Comparison of ENCODE assay signal across 8 cellular contexts in genomic region chr5:78985407-78986223, GRCh38. TPM values are rescaled to one million over a fixed set of nuclear protein-coding genes. Genes with fewer than 3 reads are reported as not detected.
A peak's percentile ranks its signal among the peaks of the same experiment; 100 is the strongest.
DNase-seq lines count a peak whose midpoint lies in the region; ATAC-seq and TF ChIP-seq lines count a peak whose summit lies in the region.

No MANE protein-coding gene starts in this region.

- peak overlapping the region; percentile 45 for H2BK12ac ChIP-seq in trophoblast cell (ENCODE audit: low read length)

- H2AK5ac ChIP-seq in trophoblast cell (ENCODE audit: low read length), result no peak overlapping the region

- H3K14ac ChIP-seq in trophoblast cell (ENCODE audit: low read length), result peak overlapping the region; percentile 74

- WGBS in trophoblast cell (ENCODE audit: extremely low coverage, insufficient coverage, insufficient read length), result no CpG with 5 or more reads among the region's 27 CpGs
- WGBS in aorta, 2 donors, result 3 to 6% methylated on average over 27 of the region's 27 CpGs

- H3K4me3 Mint-ChIP-seq in CD14-positive monocyte, result peak overlapping the region; percentile 80 to 92

- peak overlapping the region; percentile 87 for H3K4me3 ChIP-seq in trophoblast cell (ENCODE audit: low read depth, low read length)
- peak overlapping the region; percentile 87 to 89 for H3K4me3 ChIP-seq in aorta (ENCODE audit: low read length in 2 of 2)

- peak overlapping the region; percentile 78 for H4K8ac ChIP-seq in trophoblast cell (ENCODE audit: low read depth, low read length)

- H3K4ac ChIP-seq in trophoblast cell (ENCODE audit: low read depth, low read length), result no peak overlapping the region

- H3K4me1 Mint-ChIP-seq in CD14-positive monocyte, result peaks cover 35% of the 10 kb centered on the region

- peak overlapping the region; percentile 78 to 90 (median 86) for H3K27ac Mint-ChIP-seq in CD14-positive monocyte

- peak overlapping the region; percentile 83 for H3K4me2 ChIP-seq in trophoblast cell (ENCODE audit: low read length)

- no peaks in the 10 kb centered on the region for H3K27me3 ChIP-seq in trophoblast cell (ENCODE audit: insufficient read depth, low read length)
- H3K27me3 ChIP-seq in aorta (ENCODE audit: control insufficient read depth in 1 of 2, insufficient read depth in 2 of 2, low read length in 1 of 2), result no peaks in the 10 kb centered on the region

- H3K27me3 Mint-ChIP-seq in CD14-positive monocyte (ENCODE audit: low read depth in 3 of 3), result peaks cover 0 to 3% (median 2%) of the 10 kb centered on the region in 3 donors

- peak; percentile 59 for ATAC-seq in GM19351 (IDR thresholded peaks at IDR 0.05; ENCODE audit: unreplicated experiment)
- ATAC-seq in HG03457 (IDR thresholded peaks at IDR 0.05; ENCODE audit: unreplicated experiment), result peak; percentile 39
- ATAC-seq in aorta (ENCODE audit: low FRiP score), result peak; percentile 75

- peak overlapping the region; percentile 88 for H4K91ac ChIP-seq in trophoblast cell (ENCODE audit: low read depth, low read length)

- peaks cover 4% of the 10 kb centered on the region for H3K79me2 ChIP-seq in trophoblast cell (ENCODE audit: control insufficient read depth, insufficient read depth, low read length, poor library complexity)

- peak overlapping the region; percentile 90 for H4K12ac ChIP-seq in trophoblast cell (ENCODE audit: low read depth, low read length)

- H3K9ac ChIP-seq in trophoblast cell (ENCODE audit: low read length), result no peak overlapping the region

- peak; percentile 52 for DNase-seq in CD14-positive monocyte (ENCODE audit: low spot score)
- peak; percentile 17 for DNase-seq in RPMI8226
- DNase-seq in activated naive CD4-positive, alpha-beta T cell treated with Interleukin-2 at 50 U/mL for 16 hours, result peak; percentile 69
- DNase-seq in head of caudate nucleus, result peak in 41 of 42 donors; percentile 15 to 88 (median 73)
- DNase-seq in trophoblast cell, result peak; percentile 55 to 72
- peak; percentile 50 to 74 for DNase-seq in aorta

- peaks cover 9% of the 10 kb centered on the region for H3K79me1 ChIP-seq in trophoblast cell (ENCODE audit: low read length)

- peak overlapping the region; percentile 80 for H2AFZ ChIP-seq in trophoblast cell (ENCODE audit: insufficient read depth, low read length, poor library complexity)

- H3K36me3 ChIP-seq in trophoblast cell (ENCODE audit: control insufficient read depth in 1 of 2, insufficient read depth in 2 of 2, low read length in 2 of 2), result no peaks in the 10 kb centered on the region
- no peaks in the 10 kb centered on the region for H3K36me3 ChIP-seq in aorta (ENCODE audit: control insufficient read depth in 1 of 2, insufficient read depth in 2 of 2, low read length in 1 of 2)

- H2BK120ac ChIP-seq in trophoblast cell (ENCODE audit: insufficient read depth, low read length, poor library complexity), result peak overlapping the region; percentile 40

- H3K9me3 Mint-ChIP-seq in CD14-positive monocyte, result peaks cover 0 to 2% (median 0%) of the 10 kb centered on the region in 7 donors

- H3K4me1 ChIP-seq in trophoblast cell (ENCODE audit: control insufficient read depth in 1 of 2, insufficient read depth in 2 of 2, low read length in 2 of 2), result peaks cover 2 to 6% of the 10 kb centered on the region in 2 experiments
- peaks cover 0 to 3% of the 10 kb centered on the region in 2 donors for H3K4me1 ChIP-seq in aorta (ENCODE audit: control insufficient read depth in 1 of 2, insufficient read depth in 2 of 2, low read length in 2 of 2)

- H3K27ac ChIP-seq in trophoblast cell (ENCODE audit: low read depth, low read length), result peak overlapping the region; percentile 92
- H3K27ac ChIP-seq in aorta (ENCODE audit: low read depth in 1 of 2, low read length in 2 of 2), result peak overlapping the region; percentile 58 to 99

- intact Hi-C loops in CD14-positive monocyte (cut with micrococcal nuclease), result no loop called here
- intact Hi-C loops in head of caudate nucleus (cut with DNase I), result loop anchor here (10.0 kb wide), 1 partner anchor 341 kb away; the partner anchor contains the start of gene LHFPL2
- intact Hi-C loops in aorta (cut with DNase I), result loop anchor here in 1 of 2 donors (5.0 to 10.0 kb wide), 2 partner anchors 341 to 518 kb away; partner anchors contain the start of gene LHFPL2

- peak overlapping the region; percentile 58 for H2BK5ac ChIP-seq in trophoblast cell (ENCODE audit: low read depth, low read length, poor library complexity)

- no peak for TF ChIP-seq CTCF in CD14-positive monocyte (IDR thresholded peaks at IDR 0.05)

- H3K36me3 Mint-ChIP-seq in CD14-positive monocyte, result no peaks in the 10 kb centered on the region

- no peak overlapping the region for H3K23ac ChIP-seq in trophoblast cell (ENCODE audit: low read length)

- peak overlapping the region; percentile 63 for H3K18ac ChIP-seq in trophoblast cell (ENCODE audit: low read length)

- no peaks in the 10 kb centered on the region for H3K9me3 ChIP-seq in trophoblast cell (ENCODE audit: insufficient read depth, low read depth, low read length)
- no peaks in the 10 kb centered on the region for H3K9me3 ChIP-seq in aorta (ENCODE audit: control insufficient read depth, low read length)

RNA-seq across cellular contexts. Expression of gene ARSB, which starts 0.5 kb away (rescaled TPM):
- polyA plus RNA-seq in CD14-positive monocyte, result 10 to 100 TPM; 18.1 to 28.7 TPM
- 11.9 and 12.0 TPM in 2 replicates for polyA plus RNA-seq in trophoblast cell (2013)
- 10 to 100 TPM; 16.2 to 17.2 TPM for total RNA-seq in aorta
- 1 to 10 TPM; 3.5 to 7.9 TPM for polyA plus RNA-seq in aorta

Comparison
In these comparisons a context has a peak if more than half of its experiments do, and no peak if none do; other contexts are left out.
1. Peak in every context shown above with its lines: DNase-seq, ATAC-seq, H3K4me3 ChIP-seq and H3K27ac ChIP-seq.
2. DNase-seq: peak in every context shown above with its lines; median percentile 73 in head of caudate nucleus; 69 in activated naive CD4-positive, alpha-beta T cell treated with Interleukin-2 at 50 U/mL for 16 hours; 64 in trophoblast cell; 62 in aorta; 52 in CD14-positive monocyte; 17 in RPMI8226.